Comparison of ENCODE assay signal across 8 cellular contexts in genomic region chr12:68611094-68611818, GRCh38. TPM values are rescaled to one million over a fixed set of nuclear protein-coding genes. Genes with fewer than 3 reads are reported as not detected.
A peak's percentile ranks its signal among the peaks of the same experiment; 100 is the strongest.
DNase-seq lines count a peak whose midpoint lies in the region; ATAC-seq and TF ChIP-seq lines count a peak whose summit lies in the region.

No MANE protein-coding gene starts in this region.

- H3K4me1 Mint-ChIP-seq in nephron progenitor cell = peaks cover 54% of the 10 kb centered on the region

- TF ChIP-seq POLR2A in transverse colon (IDR thresholded peaks at IDR 0.05) = peak; percentile 59

- 0% methylated on average over 18 of the region's 72 CpGs; no CpG with 5 or more reads in 1 of the 2 donors for WGBS in transverse colon (ENCODE audit: low coverage in 1 of 2), 2 donors

- intact Hi-C loops in transverse colon (cut with DNase I; ENCODE audit: low total_unique reads) = loop anchor here (10.0 kb wide), 1 partner anchor 246 kb away; no protein-coding TSS in a partner anchor

- H3K4me3 ChIP-seq in BLaER1 = peak overlapping the region; percentile 87
- peak overlapping the region; percentile 44 to 94 (median 78) for H3K4me3 ChIP-seq in transverse colon

- H3K27me3 Mint-ChIP-seq in nephron progenitor cell (ENCODE audit: low read depth, poor library complexity) = peaks cover 5% of the 10 kb centered on the region

- H4K20me1 ChIP-seq in BLaER1 = peaks cover 50% of the 10 kb centered on the region

- H3K9me3 Mint-ChIP-seq in nephron progenitor cell = peaks cover 4% of the 10 kb centered on the region

- DNase-seq in GM19238 (ENCODE audit: insufficient read length, low spot score) (peak; percentile 45), RPMI7951 (ENCODE audit: low read depth) (peak; percentile 69), foreskin keratinocyte (no peak), nephron progenitor cell (peak; percentile 67), transverse colon (peak; percentile 71)
- peak; percentile 50 for DNase-seq in activated naive CD4-positive, alpha-beta T cell treated with Interleukin-2 at 50 U/mL for 16 hours

- TF ChIP-seq EP300 in transverse colon (IDR thresholded peaks at IDR 0.05; ENCODE audit: low read depth) = no peak

- peak overlapping the region; percentile 97 for H3K27ac Mint-ChIP-seq in nephron progenitor cell

- in situ Hi-C loops in transverse colon (cut with MboI; ENCODE audit: low pct_ligation_motif_present in 1 of 4, low pct_unique_long_range_greater_than_20kb in 1 of 4, low sequenced_read_pairs in 3 of 4) = loop anchor here in 1 of 4 donors (25.0 kb wide), 1 partner anchor 249 kb away; no protein-coding TSS in a partner anchor

- H3K9ac ChIP-seq in BLaER1 = peak overlapping the region; percentile 97

- H3K9me3 ChIP-seq in BLaER1 = no peaks in the 10 kb centered on the region
- no peaks in the 10 kb centered on the region for H3K9me3 ChIP-seq in transverse colon

- peak overlapping the region; percentile 90 for H3K4me3 Mint-ChIP-seq in nephron progenitor cell

- H3K4me2 ChIP-seq in BLaER1 = peak overlapping the region; percentile 90

- H3K36me3 Mint-ChIP-seq in nephron progenitor cell (ENCODE audit: low read depth) = peaks cover 33% of the 10 kb centered on the region

- H3K27ac ChIP-seq in BLaER1 = peak overlapping the region; percentile 95
- H3K27ac ChIP-seq in foreskin keratinocyte = peak overlapping the region; percentile 92
- peak overlapping the region; percentile 92 to 100 (median 97) for H3K27ac ChIP-seq in transverse colon

- H3K36me3 ChIP-seq in BLaER1 (peaks cover 16% of the 10 kb centered on the region), transverse colon (no peaks in the 10 kb centered on the region)

- ATAC-seq in HG03378 (IDR thresholded peaks at IDR 0.05; ENCODE audit: unreplicated experiment) (peak; percentile 6), foreskin keratinocyte (peak; percentile 43)

- no peaks in the 10 kb centered on the region for H3K27me3 ChIP-seq in BLaER1
- no peaks in the 10 kb centered on the region for H3K27me3 ChIP-seq in foreskin keratinocyte
- H3K27me3 ChIP-seq in transverse colon = no peaks in the 10 kb centered on the region

- TF ChIP-seq CTCF in foreskin keratinocyte (conservative IDR thresholded peaks at IDR 0.05) (no peak), nephron progenitor cell (IDR thresholded peaks at IDR 0.05) (no peak), transverse colon (IDR thresholded peaks at IDR 0.05) (no peak)

- peaks cover 61% of the 10 kb centered on the region for H3K4me1 ChIP-seq in BLaER1
- peaks cover 20% of the 10 kb centered on the region for H3K4me1 ChIP-seq in foreskin keratinocyte
- peaks cover 25 to 44% (median 39%) of the 10 kb centered on the region in 4 donors for H3K4me1 ChIP-seq in transverse colon

RNA-seq across cellular contexts. Expression of gene RAP1B, which starts 0.6 kb away (rescaled TPM):
- total RNA-seq in RPMI7951 (2014; rRNA removed; shearing (Covaris generic)) = 115 and 128 TPM in 2 replicates
- total RNA-seq in foreskin keratinocyte (173 and 175 TPM in 2 replicates), transverse colon (100 to 1,000 TPM; 180 to 380 (median 224) TPM)
- 118 and 129 TPM in 2 replicates for polyA plus RNA-seq in foreskin keratinocyte

Comparison
In these comparisons a context has a peak if more than half of its experiments do, and no peak if none do; other contexts are left out.
1. DNase-seq: peak in GM19238 (single experiment), RPMI7951 (single experiment), activated naive CD4-positive, alpha-beta T cell treated with Interleukin-2 at 50 U/mL for 16 hours (single experiment), nephron progenitor cell (single experiment) and transverse colon (single experiment); none in foreskin keratinocyte (0 of 2).
2. Peak in every context shown above with its lines, with median percentiles within 50 percentile points of each other: H3K27ac ChIP-seq.